ENCODE assay signal across 24 cellular contexts in genomic region chr12:113831016-113831415, GRCh38.
DNase-seq lines count a peak whose midpoint lies in the region; ATAC-seq and TF ChIP-seq lines count a peak whose summit lies in the region.
"Had no signal": no experiment of that assay in that cellular context is flagged by ENCODE, and none has a peak within 500 bp of the region (broad histone marks: within the 10 kb centered on the region; RNA-seq: fewer than 3 reads in every experiment).

No MANE protein-coding gene starts in this region.

- peak; percentile 13 for DNase-seq in MCF 10A (ENCODE audit: unreplicated experiment)
- DNase-seq in breast epithelium (ENCODE audit: low spot score in 2 of 2), result no peak
- DNase-seq in brain microvascular endothelial cell, result peak; percentile 34
- peak; percentile 65 for DNase-seq in kidney glomerular epithelial cell (lab: John Stamatoyannopoulos, UW)
- DNase-seq in type B pancreatic cell (ENCODE audit: extremely low spot score, unreplicated experiment), result no peak
- no peak for DNase-seq in right lobe of liver
- DNase-seq: 8988T; activated CD4-positive, CD25-positive, alpha-beta regulatory T cell treated with anti-CD3 and anti-CD28 coated beads, Interleukin-2, amount 50 U/mL, for 72 hours; activated CD8-positive, alpha-beta memory T cell treated with anti-CD3 and anti-CD28 coated beads, Interleukin-2, amount 50 U/mL, for 4 hours; CD8-positive, alpha-beta memory T cell; GF-D8; GOT3; Kasumi-1; left ventricle myocardium superior; natural killer cell; NCI-H1694 treated with DMSO at 0.1 percent for 48 hours; RPMI8226; stimulated activated naive CD8-positive, alpha-beta T cell treated with anti-CD3 and anti-CD28 coated beads, Interleukin-15, Interleukin-2, amounts not matched to agents 100 U/mL and 50 U/mL, for 24 hours; uterus had no signal

- H3K4me3 Mint-ChIP-seq in MCF 10A (ENCODE audit: unreplicated experiment), result no peak overlapping the region
- peak overlapping the region; percentile 51 for H3K4me3 Mint-ChIP-seq in type B pancreatic cell
- H3K4me3 Mint-ChIP-seq: activated naive CD4-positive, alpha-beta T cell treated with anti-CD3 and anti-CD28 coated beads, Interleukin-2, amount 50 U/mL, for 24 hours; CD8-positive, alpha-beta memory T cell; natural killer cell; T-helper 1 cell treated with Interleukin-12 subunit alpha and Interleukin-12 subunit beta and Interleukin-4 antibody, amounts not matched to agents 30 μg/mL and 1 μg/mL, for 36 hours had no signal

- in situ Hi-C loops in brain microvascular endothelial cell (cut with HindIII; ENCODE audit: low pct_ligation_motif_present, low sequenced_read_pairs), result no loop called here

- H3K9me3 ChIP-seq in breast epithelium, result no peaks in the 10 kb centered on the region
- no peaks in the 10 kb centered on the region for H3K9me3 ChIP-seq in right lobe of liver
- H3K9me3 ChIP-seq: uterus had no signal

- H3K27ac ChIP-seq in breast epithelium, result no peak overlapping the region
- peak overlapping the region; percentile 19 for H3K27ac ChIP-seq in brain microvascular endothelial cell
- no peak overlapping the region for H3K27ac ChIP-seq in right lobe of liver
- H3K27ac ChIP-seq: skin epidermis, uterus had no signal

- no peaks in the 10 kb centered on the region for H3K4me1 ChIP-seq in breast epithelium
- no peaks in the 10 kb centered on the region for H3K4me1 ChIP-seq in right lobe of liver

- H3K36me3 ChIP-seq in breast epithelium (no peaks in the 10 kb centered on the region), brain microvascular endothelial cell (replicated peaks) (no peaks in the 10 kb centered on the region), right lobe of liver (no peaks in the 10 kb centered on the region)
- H3K36me3 ChIP-seq: uterus had no signal

- POLR2A ChIA-PET in MCF 10A (lab: Yijun Ruan, JAX), result no interaction called here

- H3K4me3 ChIP-seq in breast epithelium, result no peak overlapping the region
- H3K4me3 ChIP-seq in brain microvascular endothelial cell (ENCODE audit: low read depth, low read length), result no peak overlapping the region
- H3K4me3 ChIP-seq in right lobe of liver, result no peak overlapping the region
- H3K4me3 ChIP-seq: skin epidermis, uterus had no signal

- H3K27me3 Mint-ChIP-seq in MCF 10A (ENCODE audit: insufficient read depth, unreplicated experiment) (no peaks in the 10 kb centered on the region), type B pancreatic cell (no peaks in the 10 kb centered on the region)
- H3K27me3 Mint-ChIP-seq: activated naive CD4-positive, alpha-beta T cell treated with anti-CD3 and anti-CD28 coated beads, Interleukin-2, amount 50 U/mL, for 24 hours; CD8-positive, alpha-beta memory T cell had no signal

- CTCF ChIA-PET in MCF 10A (lab: Yijun Ruan, JAX), result no interaction called here

- WGBS in right lobe of liver (ENCODE audit: insufficient coverage, low coverage, low lambda C conversion rate, missing lambda C conversion rate), result 59% methylated on average over 4 of the region's 4 CpGs

- no peak for TF ChIP-seq POLR2A in breast epithelium (IDR thresholded peaks at IDR 0.05)
- no peak for TF ChIP-seq POLR2A in right lobe of liver (IDR thresholded peaks at IDR 0.05)

- ATAC-seq in right lobe of liver, result no peak
- ATAC-seq in GM18519 (IDR thresholded peaks at IDR 0.05; ENCODE audit: low FRiP score, unreplicated experiment), result no peak
- ATAC-seq in GM21576 (IDR thresholded peaks at IDR 0.05; ENCODE audit: unreplicated experiment), result no peak
- ATAC-seq: left ventricle myocardium superior; natural killer cell; stimulated activated naive CD8-positive, alpha-beta T cell treated with anti-CD3 and anti-CD28 coated beads, Interleukin-15, Interleukin-2, amounts not matched to agents 100 U/mL and 50 U/mL, for 24 hours had no signal

- no TSS peak for BruUV-seq in MCF 10A (replicated peaks; lab: Mats Ljungman, UMichigan)

- H3K36me3 Mint-ChIP-seq in MCF 10A (ENCODE audit: insufficient read depth, unreplicated experiment) (peaks cover 12% of the 10 kb centered on the region), type B pancreatic cell (no peaks in the 10 kb centered on the region)
- H3K36me3 Mint-ChIP-seq: natural killer cell had no signal

- H3K27ac Mint-ChIP-seq in MCF 10A (ENCODE audit: low read depth, unreplicated experiment), result no peak overlapping the region
- no peak overlapping the region for H3K27ac Mint-ChIP-seq in type B pancreatic cell
- H3K27ac Mint-ChIP-seq: activated naive CD4-positive, alpha-beta T cell treated with anti-CD3 and anti-CD28 coated beads, Interleukin-2, amount 50 U/mL, for 24 hours; natural killer cell; T-helper 1 cell treated with Interleukin-12 subunit alpha and Interleukin-12 subunit beta and Interleukin-4 antibody, amounts not matched to agents 30 μg/mL and 1 μg/mL, for 36 hours had no signal

- H3K27me3 ChIP-seq in breast epithelium (no peaks in the 10 kb centered on the region), brain microvascular endothelial cell (replicated peaks) (no peaks in the 10 kb centered on the region), right lobe of liver (no peaks in the 10 kb centered on the region)
- H3K27me3 ChIP-seq: uterus had no signal

- H3K4me1 Mint-ChIP-seq in MCF 10A (ENCODE audit: insufficient read depth, unreplicated experiment) (no peaks in the 10 kb centered on the region), type B pancreatic cell (ENCODE audit: unreplicated experiment) (peaks cover 24% of the 10 kb centered on the region)
- H3K4me1 Mint-ChIP-seq: activated naive CD4-positive, alpha-beta T cell treated with anti-CD3 and anti-CD28 coated beads, Interleukin-2, amount 50 U/mL, for 24 hours; CD8-positive, alpha-beta memory T cell had no signal

- no peaks in the 10 kb centered on the region for H3K9me3 Mint-ChIP-seq in MCF 10A (ENCODE audit: unreplicated experiment)
- no peaks in the 10 kb centered on the region for H3K9me3 Mint-ChIP-seq in type B pancreatic cell
- H3K9me3 Mint-ChIP-seq: activated naive CD4-positive, alpha-beta T cell treated with anti-CD3 and anti-CD28 coated beads, Interleukin-2, amount 50 U/mL, for 24 hours; CD8-positive, alpha-beta memory T cell; natural killer cell; T-helper 1 cell treated with Interleukin-12 subunit alpha and Interleukin-12 subunit beta and Interleukin-4 antibody, amounts not matched to agents 30 μg/mL and 1 μg/mL, for 36 hours had no signal

- TF ChIP-seq CTCF in MCF 10A (IDR thresholded peaks at IDR 0.05; ENCODE audit: unreplicated experiment) (no peak), breast epithelium (IDR thresholded peaks at IDR 0.05) (no peak), brain microvascular endothelial cell (IDR thresholded peaks at IDR 0.05; ENCODE audit: low read depth, low read length, missing control alignments) (no peak), type B pancreatic cell (conservative IDR thresholded peaks at IDR 0.05) (no peak), right lobe of liver (IDR thresholded peaks at IDR 0.05) (no peak)

- intact Hi-C loops in MCF 10A (cut with micrococcal nuclease) (no loop called here), breast epithelium (cut with DNase I; ENCODE audit: low total_unique reads) (no loop called here), right lobe of liver (cut with DNase I) (no loop called here)

Comparison
In these comparisons a context has a peak if more than half of its experiments do, and no peak if none do; other contexts are left out.
1. DNase-seq: peak in MCF 10A (single experiment), brain microvascular endothelial cell (single experiment) and kidney glomerular epithelial cell (single experiment); none in breast epithelium (0 of 2), type B pancreatic cell (single experiment) and right lobe of liver (0 of 3).